ENCODE assay signal across 10 cellular contexts in genomic region chr7:44727346-44728262, GRCh38. TPM values are rescaled to one million over a fixed set of nuclear protein-coding genes. Genes with fewer than 3 reads are reported as not detected.
DNase-seq lines count a peak whose midpoint lies in the region; ATAC-seq, FAIRE-seq and TF ChIP-seq lines count a peak whose summit lies in the region.
"Had no signal": no experiment of that assay in that cellular context is flagged by ENCODE, and none has a peak within 500 bp of the region (broad histone marks: within the 10 kb centered on the region; RNA-seq: fewer than 3 reads in every experiment).

No MANE protein-coding gene starts in this region.

- ATAC-seq in GM19397 (IDR thresholded peaks at IDR 0.05; ENCODE audit: unreplicated experiment), result no peak

- peaks cover 4% of the 10 kb centered on the region; the same call in 1 of the 2 replicates for H3K36me3 Mint-ChIP-seq in HFFc6 (ENCODE audit: low read depth)
- H3K36me3 Mint-ChIP-seq: CD8-positive, alpha-beta memory T cell had no signal

- no peaks in the 10 kb centered on the region for H3K9me3 Mint-ChIP-seq in HFFc6
- H3K9me3 Mint-ChIP-seq: CD8-positive, alpha-beta memory T cell had no signal

- FAIRE-seq in GM19239 (lab: Jason Lieb, UNC), result no peak
- FAIRE-seq: urothelium cell line had no signal

- H3K4me1 Mint-ChIP-seq in HFFc6 (ENCODE audit: low read depth), result peaks cover 24% of the 10 kb centered on the region

- peak overlapping the region; percentile 29 for H3K4me3 Mint-ChIP-seq in HFFc6
- H3K4me3 Mint-ChIP-seq: CD8-positive, alpha-beta memory T cell had no signal

- H3K27ac Mint-ChIP-seq in HFFc6, result peak overlapping the region; percentile 92

- DNase-seq in ACHN (peak; percentile 37), HFFc6 (peak; percentile 77), astrocyte of the hippocampus (ENCODE audit: low read depth, low spot score) (peak; percentile 71), kidney glomerular epithelial cell (lab: John Stamatoyannopoulos, UW) (peak; percentile 29), NCI-H345 treated with DMSO at 0.1 percent for 48 hours (lab: John Stamatoyannopoulos, UW; ENCODE audit: unreplicated experiment) (no peak), GM19239 (ENCODE audit: insufficient read length, low spot score) (no peak)
- no peak for DNase-seq in activated CD4-positive, CD25-positive, alpha-beta regulatory T cell (lab: John Stamatoyannopoulos, UW)
- DNase-seq: CD8-positive, alpha-beta memory T cell had no signal

- no peak for TF ChIP-seq CTCF in HFFc6 (IDR thresholded peaks at IDR 0.05)

- no peaks in the 10 kb centered on the region; the same call in 1 of the 2 replicates for H3K27me3 Mint-ChIP-seq in HFFc6 (ENCODE audit: insufficient read depth)

- in situ Hi-C loops in ACHN (cut with HindIII; ENCODE audit: low pct_ligation_motif_present, low pct_unique_long_range_greater_than_20kb, low sequenced_read_pairs), result no loop called here

RNA-seq across cellular contexts. Expression of gene ZMIZ2, which starts 21.0 kb away (rescaled TPM):
- 10 to 100 TPM; 33.2 to 42.4 (median 36.6) TPM for total RNA-seq in HFFc6 (2021; fragmentation: NEBNext Ultra II Directional; extraction: Animal tissue kit (Norgen Biotek cat#: 25700))

Comparison
In these comparisons a context has a peak if more than half of its experiments do, and no peak if none do; other contexts are left out.
1. DNase-seq: peak in ACHN (single experiment), HFFc6 (single experiment), astrocyte of the hippocampus (single experiment) and kidney glomerular epithelial cell (single experiment); none in NCI-H345 treated with DMSO at 0.1 percent for 48 hours (single experiment), activated CD4-positive, CD25-positive, alpha-beta regulatory T cell (0 of 4) and GM19239 (single experiment).